1 cellular context compared by ENCODE assay signal in genomic region chr11:72820439-72821139, GRCh38.
TF ChIP-seq lines count a peak whose summit lies in the region.

No MANE protein-coding gene starts in this region.

TF ChIP-seq in WTC11, 78 proteins besides CTCF, POLR2A, EP300 and RAD21 (continued from another document):
- no peak for TF ChIP-seq PREB (CRISPR knock-in tag; IDR thresholded peaks at IDR 0.05; ENCODE audit: borderline replicate concordance)
- no peak for TF ChIP-seq NFATC4 (CRISPR knock-in tag; IDR thresholded peaks at IDR 0.05)
- TF ChIP-seq SMAD3 (CRISPR knock-in tag; IDR thresholded peaks at IDR 0.05; ENCODE audit: borderline replicate concordance): no peak
- no peak for TF ChIP-seq ZNF532 (CRISPR knock-in tag; IDR thresholded peaks at IDR 0.05; ENCODE audit: borderline replicate concordance)
